Comparison of ENCODE assay signal across 8 cellular contexts in genomic region chr9:18396102-18396728, GRCh38.
DNase-seq lines count a peak whose midpoint lies in the region; ATAC-seq, FAIRE-seq and TF ChIP-seq lines count a peak whose summit lies in the region.
"Had no signal": no experiment of that assay in that cellular context is flagged by ENCODE, and none has a peak within 500 bp of the region (broad histone marks: within the 10 kb centered on the region; RNA-seq: fewer than 3 reads in every experiment).

No MANE protein-coding gene starts in this region.

- no peak for FAIRE-seq in bronchial epithelial cell (lab: Jason Lieb, UNC)

- DNase-seq in NCI-H1105 treated with DMSO at 0.1 percent for 48 hours (lab: John Stamatoyannopoulos, UW) (peak; percentile 24), bronchial epithelial cell (ENCODE audit: low read depth) (peak; percentile 27), pons (ENCODE audit: low spot score) (peak; percentile 33), mucosa of gallbladder (ENCODE audit: low spot score) (no peak)
- DNase-seq: posterior cingulate gyrus had no signal

- H3K36me3 ChIP-seq in bronchial epithelial cell (ENCODE audit: control insufficient read depth, insufficient read depth, low read length) = no peaks in the 10 kb centered on the region

- TF ChIP-seq CTCF in GM12875 (IDR thresholded peaks at IDR 0.05; ENCODE audit: borderline replicate concordance, insufficient read depth, low read depth, low read length) (0 out of 2 replicates have a peak, but pooled peaks have one; percentile 13), bronchial epithelial cell (IDR thresholded peaks at IDR 0.05; ENCODE audit: insufficient read depth, low read length, severe bottlenecking) (no peak)

- no peaks in the 10 kb centered on the region for H3K27me3 ChIP-seq in bronchial epithelial cell (ENCODE audit: control insufficient read depth, insufficient read depth, low read length)

- ATAC-seq in GM19023 (IDR thresholded peaks at IDR 0.05; ENCODE audit: unreplicated experiment) (no peak), HG03095 (IDR thresholded peaks at IDR 0.05; ENCODE audit: unreplicated experiment) (no peak)

- H3K4me3 ChIP-seq in GM12875 (ENCODE audit: low read depth, low read length) = no peak overlapping the region
- H3K4me3 ChIP-seq in bronchial epithelial cell (ENCODE audit: low read depth, low read length) = no peak overlapping the region
